Comparison of ENCODE assay signal across 12 cellular contexts in the genomic region with DNA sequence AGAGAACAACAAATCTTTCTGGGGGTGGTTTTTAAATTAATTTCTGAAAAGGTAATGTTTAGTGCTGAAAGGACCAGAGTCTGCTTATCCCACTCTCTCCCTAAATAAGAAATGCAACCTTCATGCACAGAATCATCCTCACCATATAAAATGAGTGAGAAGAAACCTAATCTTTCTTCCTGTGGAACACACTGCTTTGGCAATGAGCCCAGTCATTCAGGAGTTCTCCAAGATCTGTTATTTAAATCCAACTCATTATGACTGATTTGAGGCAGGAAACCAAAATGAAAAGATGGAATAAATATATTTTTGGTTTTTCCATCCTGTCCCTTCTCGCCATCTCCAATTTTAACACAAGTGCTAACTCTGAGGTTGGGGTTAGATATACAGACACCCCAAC.
DNase-seq lines count a peak whose midpoint lies in the region; ATAC-seq lines count a peak whose summit lies in the region.
"Had no signal": no experiment of that assay in that cellular context is flagged by ENCODE, and none has a peak within 500 bp of the region (broad histone marks: within the 10 kb centered on the region; RNA-seq: fewer than 3 reads in every experiment).

No MANE protein-coding gene starts in this region.

- no peak for ATAC-seq in GM21737 (IDR thresholded peaks at IDR 0.05; ENCODE audit: unreplicated experiment)
- ATAC-seq: heart right ventricle, pancreas had no signal

- DNase-seq in EL = peak; percentile 37
- peak; percentile 21 for DNase-seq in NCI-H2196 treated with DMSO at 0.1 percent for 48 hours (lab: John Stamatoyannopoulos, UW; ENCODE audit: unreplicated experiment)
- DNase-seq in brain pericyte (ENCODE audit: low read depth, low spot score) = peak; percentile 26
- DNase-seq in myocyte (ENCODE audit: low read depth) = peak; percentile 52
- DNase-seq in NCI-H748 treated with DMSO at 0.1 percent for 48 hours (lab: John Stamatoyannopoulos, UW) = no peak
- no peak for DNase-seq in dedifferentiated amniotic fluid mesenchymal stem cell (ENCODE audit: extremely low spot score)
- DNase-seq in AML-193 (lab: John Stamatoyannopoulos, UW) = no peak
- DNase-seq: endodermal cell, heart right ventricle, NCI-H1092, pancreas had no signal

Comparison
In these comparisons a context has a peak if more than half of its experiments do, and no peak if none do; other contexts are left out.
1. DNase-seq: peak in EL (single experiment), NCI-H2196 treated with DMSO at 0.1 percent for 48 hours (single experiment), brain pericyte (single experiment) and myocyte (single experiment); none in NCI-H748 treated with DMSO at 0.1 percent for 48 hours (single experiment), dedifferentiated amniotic fluid mesenchymal stem cell (single experiment) and AML-193 (0 of 2).